Comparison of ENCODE assay signal across 27 cellular contexts in the genomic region with DNA sequence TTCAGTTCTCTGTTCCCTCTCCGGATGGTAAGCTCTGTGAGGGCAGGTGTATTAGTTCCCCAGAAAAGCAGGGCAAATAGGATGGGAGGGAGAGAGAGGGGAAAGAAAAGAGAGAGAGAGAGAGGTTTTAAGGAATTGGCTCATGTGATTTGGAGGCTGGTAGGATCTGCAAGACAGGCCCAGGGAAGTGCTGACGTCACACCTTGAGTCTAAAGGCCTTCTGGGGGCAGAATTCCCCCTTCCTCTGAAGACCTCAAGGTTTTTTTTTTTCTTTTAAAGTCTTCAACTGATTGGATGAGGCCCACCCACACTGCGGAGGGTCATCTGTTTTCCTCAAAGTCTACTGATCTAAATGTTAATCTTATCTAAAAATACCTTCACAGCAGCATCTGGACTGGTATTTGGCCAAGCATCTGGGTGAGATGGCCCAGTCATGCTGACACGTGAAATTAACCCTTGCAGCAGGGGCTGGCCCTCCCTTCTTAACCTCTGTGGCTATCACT.
"Had no signal": no experiment of that assay in that cellular context is flagged by ENCODE, and none has a peak within 500 bp of the region (broad histone marks: within the 10 kb centered on the region; RNA-seq: fewer than 3 reads in every experiment).

No MANE protein-coding gene starts in this region.

- ATAC-seq: body of pancreas, SK-N-SH treated with all-trans-retinoic acid at 6 μM for 48 hours, upper lobe of right lung had no signal

- H3K27ac ChIP-seq: adrenal gland, body of pancreas, coronary artery, hepatocyte, prostate gland, spleen, suprapubic skin, tibial artery, upper lobe of right lung had no signal

- H3K27ac Mint-ChIP-seq: activated naive CD4-positive, alpha-beta T cell treated with anti-CD3 and anti-CD28 coated beads for 36 hours; activated naive CD8-positive, alpha-beta T cell treated with anti-CD3 and anti-CD28 coated beads for 36 hours; activated T-helper 1 cell treated with anti-CD3 and anti-CD28 coated beads, Interleukin-12 subunit alpha, Interleukin-12 subunit beta, Interleukin-2, Interleukin-4 antibody, amounts not matched to agents 30 ng/mL and 10 ng/mL and 1 ng/mL, durations not matched to agents 14 hours and 24 hours and 36 hours; mesothelial cell of epicardium; naive B cell; nephron progenitor cell had no signal

- H3K4me1 ChIP-seq: adrenal gland, body of pancreas, prostate gland had no signal

- H3K36me3 Mint-ChIP-seq: activated naive CD8-positive, alpha-beta T cell treated with anti-CD3 and anti-CD28 coated beads for 36 hours; mesothelial cell of epicardium; naive B cell had no signal

- H3K36me3 ChIP-seq: adrenal gland, ovary, prostate gland, spleen, suprapubic skin, tibial artery, upper lobe of right lung had no signal

- H3K4me3 ChIP-seq: adrenal gland, body of pancreas, coronary artery, hepatocyte, ovary, prostate gland, spleen, suprapubic skin, tibial artery, upper lobe of right lung had no signal

- H3K4me3 Mint-ChIP-seq: activated naive CD4-positive, alpha-beta T cell treated with anti-CD3 and anti-CD28 coated beads for 36 hours; activated naive CD8-positive, alpha-beta T cell treated with anti-CD3 and anti-CD28 coated beads for 36 hours; activated T-helper 1 cell treated with anti-CD3 and anti-CD28 coated beads, Interleukin-12 subunit alpha, Interleukin-12 subunit beta, Interleukin-2, Interleukin-4 antibody, amounts not matched to agents 30 ng/mL and 10 ng/mL and 1 ng/mL, durations not matched to agents 14 hours and 24 hours and 36 hours; mesothelial cell of epicardium; naive B cell; nephron progenitor cell had no signal

- H3K9me3 ChIP-seq: adrenal gland, body of pancreas, ovary, prostate gland, spleen, suprapubic skin, tibial artery, upper lobe of right lung had no signal

- H3K9me3 Mint-ChIP-seq: activated naive CD4-positive, alpha-beta T cell treated with anti-CD3 and anti-CD28 coated beads for 36 hours; activated naive CD8-positive, alpha-beta T cell treated with anti-CD3 and anti-CD28 coated beads for 36 hours; mesothelial cell of epicardium; nephron progenitor cell had no signal

- DNase-seq: activated CD4-positive, alpha-beta T cell treated with anti-CD3 and anti-CD28 coated beads for 4 hours; activated CD4-positive, alpha-beta T cell treated with anti-CD3 and anti-CD28 coated beads, Interleukin-2, amount 50 U/mL, for 4 hours; activated CD8-positive, alpha-beta memory T cell treated with anti-CD3 and anti-CD28 coated beads, Interleukin-2, amount 50 U/mL, for 4 hours; activated effector memory CD4-positive, alpha-beta T cell treated with anti-CD3 and anti-CD28 coated beads, Interleukin-2, amount 50 U/mL, for 16 hours; activated naive CD4-positive, alpha-beta T cell treated with anti-CD3 and anti-CD28 coated beads for 36 hours; activated naive CD8-positive, alpha-beta T cell treated with anti-CD3 and anti-CD28 coated beads for 36 hours; activated T-cell treated with anti-CD3 and anti-CD28 coated beads, Interleukin-2, amount 50 U/mL, for 1 hour; aorta; body of pancreas; left cardiac atrium; mammary epithelial cell; naive B cell; nephron progenitor cell; retina; spleen; stimulated activated naive CD4-positive, alpha-beta T cell; tibial artery; upper lobe of right lung had no signal

- H3K4me1 Mint-ChIP-seq: nephron progenitor cell had no signal

- H3K27me3 ChIP-seq: adrenal gland, body of pancreas, hepatocyte, ovary, spleen, suprapubic skin, tibial artery, upper lobe of right lung had no signal
